Comparison of ENCODE assay signal across 24 cellular contexts in the genomic region with DNA sequence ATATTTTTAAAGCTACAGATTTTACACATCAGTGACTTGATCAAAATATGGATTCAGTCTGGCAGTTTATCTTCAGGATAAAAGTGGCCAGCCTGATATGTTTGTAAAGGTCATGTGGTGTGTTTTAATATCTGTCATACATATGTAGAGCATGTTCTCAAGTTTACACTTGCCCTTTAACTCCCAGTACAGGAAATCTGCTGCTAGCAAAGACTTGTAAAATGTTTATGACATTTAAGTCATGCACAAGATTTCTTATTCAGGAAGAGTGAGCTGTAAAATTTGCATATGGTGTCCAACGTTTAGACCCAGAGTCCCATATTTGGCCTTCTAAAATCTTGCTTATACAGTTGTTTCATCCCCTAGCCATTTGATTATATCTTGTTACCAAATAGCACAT.
"Had no signal": no experiment of that assay in that cellular context is flagged by ENCODE, and none has a peak within 500 bp of the region (broad histone marks: within the 10 kb centered on the region; RNA-seq: fewer than 3 reads in every experiment).

No MANE protein-coding gene starts in this region.

- H3K4me1 ChIP-seq: gastroesophageal sphincter, heart left ventricle, left lung, neural progenitor cell, parathyroid adenoma, right lobe of liver, suprapubic skin, vagina had no signal

- H3K36me3 ChIP-seq: gastroesophageal sphincter, heart left ventricle, left lung, neural progenitor cell, right lobe of liver, suprapubic skin, vagina had no signal

- ATAC-seq: gastroesophageal sphincter; heart left ventricle; left cardiac atrium; left lung; naive thymus-derived CD4-positive, alpha-beta T cell; right lobe of liver; stimulated activated naive CD8-positive, alpha-beta T cell treated with anti-CD3 and anti-CD28 coated beads, Interleukin-15, amount 100 ng/mL, for 72 hours had no signal

- DNase-seq: effector CD8-positive, alpha-beta T cell; endodermal cell; erythroblast; heart left ventricle; left cardiac atrium; left lung; mesendoderm; midbrain; naive thymus-derived CD4-positive, alpha-beta T cell; right lobe of liver; small intestine; stimulated activated CD4-positive, alpha-beta T cell treated with anti-CD3 and anti-CD28 coated beads, Interleukin-12 subunit alpha, Interleukin-12 subunit beta, amount 100 ng/mL, for 4 hours; stimulated activated CD4-positive, alpha-beta T cell treated with anti-CD3 and anti-CD28 coated beads, Interleukin-1b, Interleukin-23, amount 100 ng/mL, for 48 hours; stimulated activated CD4-positive, alpha-beta T cell treated with anti-CD3 and anti-CD28 coated beads, Interleukin-4, amount 100 ng/mL, for 1 hour; stimulated activated CD8-positive, alpha-beta memory T cell treated with anti-CD3 and anti-CD28 coated beads, Interleukin-4, amount 100 ng/mL, for 48 hours; stimulated activated naive CD4-positive, alpha-beta T cell; stimulated activated naive CD8-positive, alpha-beta T cell treated with anti-CD3 and anti-CD28 coated beads, Interleukin-15, amount 100 ng/mL, for 72 hours; trophoblast cell had no signal

- H3K4me3 ChIP-seq: gastroesophageal sphincter, heart left ventricle, hepatocyte, left lung, neural progenitor cell, right lobe of liver, suprapubic skin, vagina had no signal

- H3K27ac ChIP-seq: gastroesophageal sphincter, heart left ventricle, hepatocyte, left lung, neural progenitor cell, parathyroid adenoma, right lobe of liver, vagina had no signal

- H3K9me3 ChIP-seq: gastroesophageal sphincter, heart left ventricle, left lung, right lobe of liver, suprapubic skin, vagina had no signal

- H3K27me3 ChIP-seq: gastroesophageal sphincter, heart left ventricle, hepatocyte, left lung, neural progenitor cell, right lobe of liver, suprapubic skin, vagina had no signal
